ENCODE assay signal across 7 cellular contexts in genomic region chr21:41425954-41426655, GRCh38. TPM values are rescaled to one million over a fixed set of nuclear protein-coding genes. Genes with fewer than 3 reads are reported as not detected.
DNase-seq lines count a peak whose midpoint lies in the region; ATAC-seq and TF ChIP-seq lines count a peak whose summit lies in the region.

A gene with protein sequence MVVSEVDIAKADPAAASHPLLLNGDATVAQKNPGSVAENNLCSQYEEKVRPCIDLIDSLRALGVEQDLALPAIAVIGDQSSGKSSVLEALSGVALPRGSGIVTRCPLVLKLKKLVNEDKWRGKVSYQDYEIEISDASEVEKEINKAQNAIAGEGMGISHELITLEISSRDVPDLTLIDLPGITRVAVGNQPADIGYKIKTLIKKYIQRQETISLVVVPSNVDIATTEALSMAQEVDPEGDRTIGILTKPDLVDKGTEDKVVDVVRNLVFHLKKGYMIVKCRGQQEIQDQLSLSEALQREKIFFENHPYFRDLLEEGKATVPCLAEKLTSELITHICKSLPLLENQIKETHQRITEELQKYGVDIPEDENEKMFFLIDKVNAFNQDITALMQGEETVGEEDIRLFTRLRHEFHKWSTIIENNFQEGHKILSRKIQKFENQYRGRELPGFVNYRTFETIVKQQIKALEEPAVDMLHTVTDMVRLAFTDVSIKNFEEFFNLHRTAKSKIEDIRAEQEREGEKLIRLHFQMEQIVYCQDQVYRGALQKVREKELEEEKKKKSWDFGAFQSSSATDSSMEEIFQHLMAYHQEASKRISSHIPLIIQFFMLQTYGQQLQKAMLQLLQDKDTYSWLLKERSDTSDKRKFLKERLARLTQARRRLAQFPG (plus strand): TSS chr21:41426239. CDS start chr21:41432071, 5,832 bp downstream.

- peaks cover 67% of the 10 kb centered on the region for H3K4me1 Mint-ChIP-seq in activated naive CD8-positive, alpha-beta T cell treated with anti-CD3 and anti-CD28 coated beads, Interleukin-2, amount 10 ng/mL, durations not matched to agents 7 days and 5 days

- H3K36me3 ChIP-seq in upper lobe of right lung, result peaks cover 13% of the 10 kb centered on the region

- peak; percentile 69 for DNase-seq in RWPE1 (ENCODE audit: low spot score)
- peak; percentile 97 for DNase-seq in activated naive CD8-positive, alpha-beta T cell treated with anti-CD3 and anti-CD28 coated beads, Interleukin-2, amount 10 ng/mL, durations not matched to agents 7 days and 5 days
- peak; percentile 86 for DNase-seq in left ventricle myocardium superior
- DNase-seq in pulmonary artery endothelial cell (ENCODE audit: low read depth, low spot score), result no peak
- DNase-seq in upper lobe of right lung, result peak; percentile 94

- TF ChIP-seq CTCF in RWPE1 (conservative IDR thresholded peaks at IDR 0.05; ENCODE audit: low read depth) (no peak), upper lobe of right lung (IDR thresholded peaks at IDR 0.05) (no peak)

- peak within 1 kb of the TSS; percentile 98 for H3K27ac Mint-ChIP-seq in activated naive CD8-positive, alpha-beta T cell treated with anti-CD3 and anti-CD28 coated beads, Interleukin-2, amount 10 ng/mL, durations not matched to agents 7 days and 5 days

- intact Hi-C loops in left ventricle myocardium superior (cut with micrococcal nuclease), result no loop called here
- intact Hi-C loops in upper lobe of right lung (cut with DNase I), result no loop called here

- no peaks in the 10 kb centered on the region for H3K9me3 ChIP-seq in upper lobe of right lung

- no peaks in the 10 kb centered on the region for H3K27me3 Mint-ChIP-seq in activated naive CD8-positive, alpha-beta T cell treated with anti-CD3 and anti-CD28 coated beads, Interleukin-2, amount 10 ng/mL, durations not matched to agents 7 days and 5 days

- peak within 1 kb of the TSS; percentile 97 for H3K4me3 Mint-ChIP-seq in activated naive CD8-positive, alpha-beta T cell treated with anti-CD3 and anti-CD28 coated beads, Interleukin-2, amount 10 ng/mL, durations not matched to agents 7 days and 5 days

- H3K36me3 Mint-ChIP-seq in activated naive CD8-positive, alpha-beta T cell treated with anti-CD3 and anti-CD28 coated beads, Interleukin-2, amount 10 ng/mL, durations not matched to agents 7 days and 5 days, result peaks cover 50% of the 10 kb centered on the region

- CTCF ChIA-PET in RWPE1 (lab: Yijun Ruan, JAX), result interaction anchor here (0.6 to 1.4 kb wide), 6 partner anchors 9 to 289 kb away, joined by 3 to 6 read pairs (median 3); no protein-coding TSS in a partner anchor

- ATAC-seq in GM18861 (IDR thresholded peaks at IDR 0.05; ENCODE audit: unreplicated experiment) (peak; percentile 75), HG02981 (IDR thresholded peaks at IDR 0.05; ENCODE audit: unreplicated experiment) (peak; percentile 88), left ventricle myocardium superior (peak; percentile 95), upper lobe of right lung (peak; percentile 95)
- ATAC-seq in activated naive CD8-positive, alpha-beta T cell treated with anti-CD3 and anti-CD28 coated beads, Interleukin-2, amount 10 ng/mL, durations not matched to agents 7 days and 5 days (ENCODE audit: low read depth), result peak; percentile 96

- H3K27ac ChIP-seq in RWPE1 (peak within 1 kb of the TSS; percentile 11; the same call in 1 of the 2 replicates), upper lobe of right lung (peak within 1 kb of the TSS; percentile 71)

- no peaks in the 10 kb centered on the region for H3K27me3 ChIP-seq in upper lobe of right lung

- H3K4me3 ChIP-seq in upper lobe of right lung, result peak within 1 kb of the TSS; percentile 59

- POLR2A ChIA-PET in RWPE1 (lab: Yijun Ruan, JAX; ENCODE audit: low non-redundant PET), result interaction anchor here (0.5 kb wide), 1 partner anchor 21 kb away, joined by 3 read pairs; no protein-coding TSS in a partner anchor
- POLR2A ChIA-PET in activated naive CD8-positive, alpha-beta T cell treated with anti-CD3 and anti-CD28 coated beads, Interleukin-2, amount 10 ng/mL, durations not matched to agents 7 days and 5 days (lab: Charles Lee), result interaction anchor here (0.6 to 7.4 kb wide), 22 partner anchors 8 to 476 kb away, joined by 3 to 233 read pairs (median 7); partner anchors contain the start of genes MX2 and PRDM15

- H3K4me1 ChIP-seq in upper lobe of right lung, result peaks cover 4% of the 10 kb centered on the region

- H3K9me3 Mint-ChIP-seq in activated naive CD8-positive, alpha-beta T cell treated with anti-CD3 and anti-CD28 coated beads, Interleukin-2, amount 10 ng/mL, durations not matched to agents 7 days and 5 days, result no peaks in the 10 kb centered on the region

RNA-seq across cellular contexts. Expression of the gene that starts here (rescaled TPM):
- 100 to 1,000 TPM; 609 to 666 TPM for total RNA-seq in activated naive CD8-positive, alpha-beta T cell treated with anti-CD3 and anti-CD28 coated beads, Interleukin-2, amount 10 ng/mL, durations not matched to agents 7 days and 5 days
- total RNA-seq in left ventricle myocardium superior, result 14.9 TPM
- total RNA-seq in pulmonary artery endothelial cell, result 12.9 and 14.6 TPM in 2 replicates
- 142 TPM for total RNA-seq in upper lobe of right lung
